Comparison of ENCODE assay signal across 15 cellular contexts in the genomic region with DNA sequence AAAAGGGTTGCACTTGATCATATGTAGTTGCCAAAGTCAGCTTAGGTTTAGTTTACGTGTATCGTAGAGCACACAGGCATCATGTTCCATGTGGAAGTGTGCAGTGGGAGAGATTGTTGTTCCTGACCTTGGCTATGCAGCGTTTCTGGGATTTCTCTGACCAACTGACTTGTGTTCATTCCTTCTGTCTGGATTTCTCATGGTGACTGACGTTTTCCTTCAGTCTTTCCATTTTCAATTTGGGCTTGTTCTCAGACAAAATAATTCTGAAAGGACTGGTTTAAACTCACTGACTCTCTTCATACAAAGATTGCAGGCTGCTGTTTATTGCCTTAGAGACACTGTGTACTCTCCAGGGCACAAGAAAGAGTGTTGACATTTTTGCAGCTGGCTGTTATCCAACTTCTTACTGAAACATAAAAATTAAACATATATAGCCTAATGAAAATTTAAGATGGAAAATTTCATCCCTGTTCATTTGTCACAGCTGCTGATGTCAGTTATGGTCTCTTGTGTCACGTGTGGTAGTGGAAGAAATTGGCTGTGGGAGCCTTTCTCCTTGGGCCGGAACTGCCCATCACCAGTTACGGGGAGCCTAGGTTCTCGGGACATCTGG.
DNase-seq lines count a peak whose midpoint lies in the region; ATAC-seq and TF ChIP-seq lines count a peak whose summit lies in the region.
"Had no signal": no experiment of that assay in that cellular context is flagged by ENCODE, and none has a peak within 500 bp of the region (broad histone marks: within the 10 kb centered on the region; RNA-seq: fewer than 3 reads in every experiment).

No MANE protein-coding gene starts in this region.

- H3K9ac ChIP-seq in mammary epithelial cell (ENCODE audit: insufficient read depth, low read length) = no peak overlapping the region

- in situ Hi-C loops in mammary epithelial cell (cut with MboI; ENCODE audit: low sequenced_read_pairs in 2 of 2) = no loop called here

- H3K9me3 Mint-ChIP-seq in MCF 10A (ENCODE audit: unreplicated experiment) (no peaks in the 10 kb centered on the region), osteocyte (ENCODE audit: unreplicated experiment) (no peaks in the 10 kb centered on the region)
- H3K9me3 Mint-ChIP-seq: CD8-positive, alpha-beta T cell; stimulated activated naive B cell treated with anti-CD40 and anti-IgM and Interleukin-4, amounts not matched to agents 10 μg/mL and 1 μg/mL and 100 μg/mL, for 72 hours had no signal

- H3K4me3 ChIP-seq in mammary epithelial cell (replicated peaks in 1 of 3; ENCODE audit: insufficient read depth in 1 of 3, low read depth in 2 of 3, low read length in 3 of 3) (no peak overlapping the region), heart right ventricle (no peak overlapping the region), vagina (no peak overlapping the region)

- H3K9me3 ChIP-seq in mammary epithelial cell (replicated peaks; ENCODE audit: insufficient read depth, low read length) (no peaks in the 10 kb centered on the region), heart right ventricle (no peaks in the 10 kb centered on the region), vagina (no peaks in the 10 kb centered on the region)

- POLR2A ChIA-PET in MCF 10A (lab: Yijun Ruan, JAX) = no interaction called here

- peaks cover 5% of the 10 kb centered on the region for H3K79me2 ChIP-seq in mammary epithelial cell (ENCODE audit: insufficient read depth, low read length)

- ATAC-seq in heart right ventricle (peak in 7 of 8 donors; percentile 41 to 81 (median 55)), GM19463 (IDR thresholded peaks at IDR 0.05; ENCODE audit: unreplicated experiment) (no peak)
- ATAC-seq: CD8-positive, alpha-beta T cell; stimulated activated naive B cell treated with anti-CD40 and anti-IgM and Interleukin-4, amounts not matched to agents 10 μg/mL and 1 μg/mL and 100 μg/mL, for 72 hours had no signal

- no peak overlapping the region for H2AFZ ChIP-seq in mammary epithelial cell (ENCODE audit: low read depth, low read length)

- intact Hi-C loops in MCF 10A (cut with micrococcal nuclease) = loop anchor here (10.0 kb wide), 1 partner anchor 126 kb away; a partner anchor contains a TSS
- intact Hi-C loops in mammary epithelial cell (cut with micrococcal nuclease) = no loop called here
- intact Hi-C loops in heart right ventricle (cut with DNase I) = no loop called here
- intact Hi-C loops in vagina (cut with DNase I) = no loop called here

- H3K27me3 Mint-ChIP-seq in MCF 10A (ENCODE audit: insufficient read depth, unreplicated experiment) = no peaks in the 10 kb centered on the region
- H3K27me3 Mint-ChIP-seq in osteocyte (ENCODE audit: unreplicated experiment) = no peaks in the 10 kb centered on the region
- H3K27me3 Mint-ChIP-seq: stimulated activated naive B cell treated with anti-CD40 and anti-IgM and Interleukin-4, amounts not matched to agents 10 μg/mL and 1 μg/mL and 100 μg/mL, for 72 hours had no signal

- H4K20me1 ChIP-seq in mammary epithelial cell (ENCODE audit: insufficient read depth, low read length) = no peaks in the 10 kb centered on the region

- H3K36me3 ChIP-seq in mammary epithelial cell (ENCODE audit: insufficient read depth, low read length) (peaks cover 23% of the 10 kb centered on the region), heart right ventricle (peaks cover 0 to 99% (median 47%) of the 10 kb centered on the region in 9 donors), vagina (peaks cover 0 to 49% of the 10 kb centered on the region in 2 donors)

- H3K4me1 ChIP-seq in mammary epithelial cell (ENCODE audit: insufficient read depth, low read length) (no peaks in the 10 kb centered on the region), heart right ventricle (peaks cover 0 to 18% (median 13%) of the 10 kb centered on the region in 9 donors), vagina (peaks cover 11% of the 10 kb centered on the region)

- dilution Hi-C loops in mammary epithelial cell (cut with HindIII; ENCODE audit: low sequenced_read_pairs) = no loop called here

- TF ChIP-seq CTCF in MCF 10A (IDR thresholded peaks at IDR 0.05; ENCODE audit: unreplicated experiment) (no peak), mammary epithelial cell (conservative IDR thresholded peaks at IDR 0.05 in 1 of 2, IDR thresholded peaks at IDR 0.05 in 1 of 2; ENCODE audit: extremely low read depth in 1 of 2, insufficient read depth in 1 of 2, low read depth in 1 of 2, low read length in 2 of 2) (no peak), heart right ventricle (IDR thresholded peaks at IDR 0.05) (no peak), osteocyte (IDR thresholded peaks at IDR 0.05) (no peak), vagina (IDR thresholded peaks at IDR 0.05) (no peak)

- H3K36me3 Mint-ChIP-seq in MCF 10A (ENCODE audit: insufficient read depth, unreplicated experiment) (peaks cover 94% of the 10 kb centered on the region), osteocyte (ENCODE audit: unreplicated experiment) (peaks cover 52% of the 10 kb centered on the region)

- BruUV-seq in MCF 10A (replicated peaks; lab: Mats Ljungman, UMichigan) (no TSS peak), mammary epithelial cell (replicated peaks; lab: Mats Ljungman, UMichigan) (no TSS peak)

- no peaks in the 10 kb centered on the region for H3K27me3 ChIP-seq in mammary epithelial cell (ENCODE audit: insufficient read depth, low read length)
- H3K27me3 ChIP-seq in heart right ventricle = no peaks in the 10 kb centered on the region
- H3K27me3 ChIP-seq in vagina = no peaks in the 10 kb centered on the region

- TF ChIP-seq POLR2A in vagina (IDR thresholded peaks at IDR 0.05) = no peak

- peak overlapping the region; percentile 67 for H3K27ac Mint-ChIP-seq in MCF 10A (ENCODE audit: low read depth, unreplicated experiment)
- peak overlapping the region; percentile 24 for H3K27ac Mint-ChIP-seq in osteocyte (ENCODE audit: unreplicated experiment)

- no peak for DNase-seq in MCF 10A (ENCODE audit: unreplicated experiment)
- no peak for DNase-seq in mammary epithelial cell
- DNase-seq in heart right ventricle = no peak
- peak; percentile 8 for DNase-seq in osteocyte (ENCODE audit: extremely low spot score, unreplicated experiment)
- no peak for DNase-seq in vagina (ENCODE audit: extremely low spot score in 2 of 2)
- no peak for DNase-seq in activated CD8-positive, alpha-beta memory T cell treated with anti-CD3 and anti-CD28 coated beads, Interleukin-2, amount 50 U/mL, for 4 hours
- no peak for DNase-seq in H4 (ENCODE audit: low spot score)
- DNase-seq: activated CD4-positive, alpha-beta T cell treated with anti-CD3 and anti-CD28 coated beads, Interleukin-2, amount 50 U/mL, for 1 hour; CD8-positive, alpha-beta T cell; NK-92 treated with Interleukin-12 subunit alpha and Interleukin-12 subunit beta, amount 100 ng/mL, for 24 hours; SHP77 treated with DMSO at 0.1 percent for 48 hours; stimulated activated CD4-positive, alpha-beta T cell treated with anti-CD3 and anti-CD28 coated beads, Interleukin-4, amount 100 ng/mL, for 4 hours; stimulated activated naive B cell treated with anti-CD40 and anti-IgM and Interleukin-4, amounts not matched to agents 10 μg/mL and 1 μg/mL and 100 μg/mL, for 72 hours; T-helper 9 cell had no signal

- no peak overlapping the region for H3K4me2 ChIP-seq in mammary epithelial cell (ENCODE audit: insufficient read depth, low read depth, low read length)

- H3K27ac ChIP-seq in mammary epithelial cell (ENCODE audit: insufficient read depth, low read depth, low read length) (no peak overlapping the region), heart right ventricle (peak overlapping the region in 7 of 10 donors; percentile 6 to 46 (median 15)), vagina (peak overlapping the region; percentile 22)

- 84% methylated on average over 8 of the region's 8 CpGs for WGBS in mammary epithelial cell (ENCODE audit: low coverage, missing lambda C conversion rate)
- WGBS in heart right ventricle, 2 donors = 49 to 58% methylated on average over 8 of the region's 8 CpGs

- no peak overlapping the region for H3K4me3 Mint-ChIP-seq in MCF 10A (ENCODE audit: unreplicated experiment)
- H3K4me3 Mint-ChIP-seq in osteocyte (ENCODE audit: unreplicated experiment) = no peak overlapping the region
- H3K4me3 Mint-ChIP-seq: CD8-positive, alpha-beta T cell; stimulated activated naive B cell treated with anti-CD40 and anti-IgM and Interleukin-4, amounts not matched to agents 10 μg/mL and 1 μg/mL and 100 μg/mL, for 72 hours had no signal

- H3K4me1 Mint-ChIP-seq in MCF 10A (ENCODE audit: insufficient read depth, unreplicated experiment) = peaks cover 19% of the 10 kb centered on the region
- H3K4me1 Mint-ChIP-seq in osteocyte (ENCODE audit: unreplicated experiment) = peaks cover 23% of the 10 kb centered on the region

- CTCF ChIA-PET in MCF 10A (lab: Yijun Ruan, JAX) (interaction anchor here (1.2 kb wide), 1 partner anchor 12 kb away, joined by 3 read pairs; no protein-coding TSS in a partner anchor), mammary epithelial cell (lab: Charles Lee; ENCODE audit: low non-redundant PET) (no interaction called here)
